In genomic region chr12:113119980-113120669, GRCh38 we compare ENCODE assay signal across 17 cellular contexts. TPM values are rescaled to one million over a fixed set of nuclear protein-coding genes. Genes with fewer than 3 reads are reported as not detected.
DNase-seq lines count a peak whose midpoint lies in the region; ATAC-seq, FAIRE-seq and TF ChIP-seq lines count a peak whose summit lies in the region.
"Had no signal": no experiment of that assay in that cellular context is flagged by ENCODE, and none has a peak within 500 bp of the region (broad histone marks: within the 10 kb centered on the region; RNA-seq: fewer than 3 reads in every experiment).

No MANE protein-coding gene starts in this region.

- peaks cover 1% of the 10 kb centered on the region for H3K27me3 Mint-ChIP-seq in endothelial cell (ENCODE audit: unreplicated experiment)

- FAIRE-seq in D721Med (lab: Jason Lieb, UNC) = no peak
- FAIRE-seq: GM12892 had no signal

- DNase-seq in activated naive CD4-positive, alpha-beta T cell treated with anti-CD3 and anti-CD28 coated beads, Interleukin-2, amount 50 U/mL, for 72 hours (ENCODE audit: low spot score in 2 of 2) = no peak
- no peak for DNase-seq in activated naive CD4-positive, alpha-beta T cell treated with anti-CD3 and anti-CD28 coated beads, Interleukin-2, amount 50 U/mL, for 16 hours
- DNase-seq in NCI-H69 (lab: John Stamatoyannopoulos, UW) = peak; percentile 81
- DNase-seq in endothelial cell (ENCODE audit: low spot score) = peak; percentile 22
- no peak for DNase-seq in NCI-H510A treated with DMSO at 0.1 percent for 48 hours (lab: John Stamatoyannopoulos, UW)
- DNase-seq in D721Med (ENCODE audit: insufficient read length, low spot score) = no peak
- no peak for DNase-seq in kidney glomerular epithelial cell (lab: John Stamatoyannopoulos, UW)
- DNase-seq: activated CD4-positive, alpha-beta T cell treated with anti-CD3 and anti-CD28 coated beads for 4 hours; effector memory CD8-positive, alpha-beta T cell; glutamatergic neuron; NCI-H1694; stimulated activated CD4-positive, alpha-beta T cell treated with anti-CD3 and anti-CD28 coated beads, Interleukin-2, amount 100 ng/mL, for 48 hours; upper lobe of right lung had no signal

- no peak overlapping the region for H3K4me3 Mint-ChIP-seq in endothelial cell (ENCODE audit: unreplicated experiment)
- H3K4me3 Mint-ChIP-seq: effector memory CD8-positive, alpha-beta T cell had no signal

- peaks cover 0 to 9% of the 10 kb centered on the region in 2 donors for H3K9me3 Mint-ChIP-seq in activated naive CD4-positive, alpha-beta T cell treated with anti-CD3 and anti-CD28 coated beads, Interleukin-2, amount 50 U/mL, for 72 hours
- no peaks in the 10 kb centered on the region for H3K9me3 Mint-ChIP-seq in endothelial cell (ENCODE audit: unreplicated experiment)
- H3K9me3 Mint-ChIP-seq: effector memory CD8-positive, alpha-beta T cell had no signal

- peak overlapping the region; percentile 21 to 44 for H3K27ac Mint-ChIP-seq in activated naive CD4-positive, alpha-beta T cell treated with anti-CD3 and anti-CD28 coated beads, Interleukin-2, amount 50 U/mL, for 72 hours
- no peak overlapping the region for H3K27ac Mint-ChIP-seq in endothelial cell (ENCODE audit: unreplicated experiment)
- H3K27ac Mint-ChIP-seq: effector memory CD8-positive, alpha-beta T cell had no signal

- H3K36me3 Mint-ChIP-seq in activated naive CD4-positive, alpha-beta T cell treated with anti-CD3 and anti-CD28 coated beads, Interleukin-2, amount 50 U/mL, for 72 hours = peaks cover 9% of the 10 kb centered on the region in 2 donors
- H3K36me3 Mint-ChIP-seq in endothelial cell (ENCODE audit: low read depth, unreplicated experiment) = no peaks in the 10 kb centered on the region

- ATAC-seq in activated naive CD4-positive, alpha-beta T cell treated with anti-CD3 and anti-CD28 coated beads, Interleukin-2, amount 50 U/mL, for 72 hours = no peak
- ATAC-seq: effector memory CD8-positive, alpha-beta T cell; Panc1; upper lobe of right lung had no signal

- TF ChIP-seq CTCF in endothelial cell (IDR thresholded peaks at IDR 0.05; ENCODE audit: unreplicated experiment) (no peak), D721Med (IDR thresholded peaks at IDR 0.05; ENCODE audit: insufficient read depth, missing control alignments) (no peak)

- H3K4me1 Mint-ChIP-seq in endothelial cell (ENCODE audit: unreplicated experiment) = no peaks in the 10 kb centered on the region

RNA-seq across cellular contexts. Expression of gene RASAL1, which starts 15.4 kb away (rescaled TPM):
- 10 to 100 TPM in 1 of 2 donors, 1 to 10 TPM in 1; 9.8 to 15.1 TPM for total RNA-seq in activated naive CD4-positive, alpha-beta T cell treated with anti-CD3 and anti-CD28 coated beads, Interleukin-2, amount 50 U/mL, for 72 hours
- total RNA-seq in endothelial cell (ENCODE audit: unreplicated experiment) = 0.21 TPM
- total RNA-seq: fibroblast of lung, posterior vena cava had no signal

RNA-seq across cellular contexts. Expression of gene CFAP73, which starts 29.4 kb away (rescaled TPM):
- total RNA-seq in activated naive CD4-positive, alpha-beta T cell treated with anti-CD3 and anti-CD28 coated beads, Interleukin-2, amount 50 U/mL, for 72 hours = under 1 TPM; 0.45 to 0.98 TPM
- total RNA-seq in endothelial cell (ENCODE audit: unreplicated experiment) = not detected
- total RNA-seq: fibroblast of lung, posterior vena cava, upper lobe of right lung had no signal

Comparison
In these comparisons a context has a peak if more than half of its experiments do, and no peak if none do; other contexts are left out.
1. DNase-seq: peak in NCI-H69 (single experiment) and endothelial cell (single experiment); none in activated naive CD4-positive, alpha-beta T cell treated with anti-CD3 and anti-CD28 coated beads, Interleukin-2, amount 50 U/mL, for 72 hours (0 of 2), activated naive CD4-positive, alpha-beta T cell treated with anti-CD3 and anti-CD28 coated beads, Interleukin-2, amount 50 U/mL, for 16 hours (single experiment), NCI-H510A treated with DMSO at 0.1 percent for 48 hours (single experiment), D721Med (single experiment) and kidney glomerular epithelial cell (single experiment).